ENCODE assay signal across 9 cellular contexts in genomic region chr5:73447234-73448071, GRCh38. TPM values are rescaled to one million over a fixed set of nuclear protein-coding genes. Genes with fewer than 3 reads are reported as not detected.
DNase-seq lines count a peak whose midpoint lies in the region; ATAC-seq and TF ChIP-seq lines count a peak whose summit lies in the region.
"Had no signal": no experiment of that assay in that cellular context is flagged by ENCODE, and none has a peak within 500 bp of the region (broad histone marks: within the 10 kb centered on the region; RNA-seq: fewer than 3 reads in every experiment).

No MANE protein-coding gene starts in this region.

- CTCF ChIA-PET in activated naive CD4-positive, alpha-beta T cell treated with anti-CD3 and anti-CD28 coated beads for 36 hours (lab: Charles Lee), result interaction anchor here (1.3 kb wide), 1 partner anchor 27 kb away, joined by 3 read pairs; no protein-coding TSS in a partner anchor

- H3K4me1 ChIP-seq in skeletal muscle satellite cell (ENCODE audit: control insufficient read depth, insufficient read depth, low read length), result peaks cover 13% of the 10 kb centered on the region

- H3K27me3 ChIP-seq in skeletal muscle satellite cell (ENCODE audit: control insufficient read depth, insufficient read depth, low read length), result peaks cover 33% of the 10 kb centered on the region

- H3K4me1 Mint-ChIP-seq in activated naive CD4-positive, alpha-beta T cell treated with anti-CD3 and anti-CD28 coated beads for 36 hours (ENCODE audit: low read depth), result peaks cover 2% of the 10 kb centered on the region

- H3K9me3 ChIP-seq in skeletal muscle satellite cell (replicated peaks; ENCODE audit: low read length), result no peaks in the 10 kb centered on the region
- H3K9me3 ChIP-seq: pancreas had no signal

- peaks cover 71% of the 10 kb centered on the region for H3K27me3 Mint-ChIP-seq in activated naive CD4-positive, alpha-beta T cell treated with anti-CD3 and anti-CD28 coated beads for 36 hours (ENCODE audit: low read depth)

- H3K4me3 ChIP-seq in skeletal muscle satellite cell (ENCODE audit: low read length), result peak overlapping the region; percentile 80

- H3K36me3 Mint-ChIP-seq in activated naive CD4-positive, alpha-beta T cell treated with anti-CD3 and anti-CD28 coated beads for 36 hours (ENCODE audit: low read depth), result peaks cover 3% of the 10 kb centered on the region

- H3K4me2 ChIP-seq in skeletal muscle satellite cell (ENCODE audit: low read length), result peak overlapping the region; percentile 96

- H3K27ac ChIP-seq in C4-2B, result no peak overlapping the region
- H3K27ac ChIP-seq: pancreas had no signal

- no peak overlapping the region for H3K27ac Mint-ChIP-seq in activated naive CD4-positive, alpha-beta T cell treated with anti-CD3 and anti-CD28 coated beads for 36 hours

- ATAC-seq in GM21360 (IDR thresholded peaks at IDR 0.05; ENCODE audit: unreplicated experiment) (peak; percentile 44), left ventricle myocardium superior (no peak), GM19395 (IDR thresholded peaks at IDR 0.05; ENCODE audit: unreplicated experiment) (no peak)

- peak overlapping the region; percentile 89 for H3K9ac ChIP-seq in skeletal muscle satellite cell (ENCODE audit: low read depth, low read length)

- TF ChIP-seq CTCF in C4-2B (conservative IDR thresholded peaks at IDR 0.05), result peak; percentile 26

- H3K36me3 ChIP-seq in skeletal muscle satellite cell (ENCODE audit: insufficient read depth, low read length), result peaks cover 4% of the 10 kb centered on the region
- H3K36me3 ChIP-seq: pancreas had no signal

- H3K9me3 Mint-ChIP-seq in activated naive CD4-positive, alpha-beta T cell treated with anti-CD3 and anti-CD28 coated beads for 36 hours, result no peaks in the 10 kb centered on the region

- peak overlapping the region; percentile 76 for H3K4me3 Mint-ChIP-seq in activated naive CD4-positive, alpha-beta T cell treated with anti-CD3 and anti-CD28 coated beads for 36 hours

- intact Hi-C loops in activated naive CD4-positive, alpha-beta T cell treated with anti-CD3 and anti-CD28 coated beads for 36 hours (cut with micrococcal nuclease), result loop anchor here (2.0 kb wide), 2 partner anchors 51 to 287 kb away; partner anchors contain the start of gene BTF3
- intact Hi-C loops in left ventricle myocardium superior (cut with micrococcal nuclease), result no loop called here

- DNase-seq in NCI-H526 (lab: John Stamatoyannopoulos, UW) (peak; percentile 16 to 69), left ventricle myocardium superior (peak; percentile 43), ureter (ENCODE audit: low spot score) (no peak)
- peak; percentile 63 for DNase-seq in activated naive CD4-positive, alpha-beta T cell treated with anti-CD3 and anti-CD28 coated beads for 36 hours

RNA-seq across cellular contexts. Expression of gene FOXD1, which starts 1.1 kb away (rescaled TPM):
- under 1 TPM; 0.12 TPM for total RNA-seq in activated naive CD4-positive, alpha-beta T cell treated with anti-CD3 and anti-CD28 coated beads for 36 hours
- total RNA-seq in left ventricle myocardium superior, result not detected
- total RNA-seq in skeletal muscle satellite cell (2012; rRNA removed), result 9.0 and 9.6 TPM in 2 replicates
- 1.1 TPM for total RNA-seq in ureter

RNA-seq across cellular contexts. Expression of gene BTF3, which starts 50.8 kb away (rescaled TPM):
- total RNA-seq in activated naive CD4-positive, alpha-beta T cell treated with anti-CD3 and anti-CD28 coated beads for 36 hours, result 1,000 to 10,000 TPM; 1,100 to 1,123 TPM
- total RNA-seq in left ventricle myocardium superior (386 TPM), ureter (809 TPM)
- total RNA-seq in skeletal muscle satellite cell (2012; rRNA removed), result 358 and 457 TPM in 2 replicates
